Comparison of ENCODE assay signal across 9 cellular contexts in the genomic region with DNA sequence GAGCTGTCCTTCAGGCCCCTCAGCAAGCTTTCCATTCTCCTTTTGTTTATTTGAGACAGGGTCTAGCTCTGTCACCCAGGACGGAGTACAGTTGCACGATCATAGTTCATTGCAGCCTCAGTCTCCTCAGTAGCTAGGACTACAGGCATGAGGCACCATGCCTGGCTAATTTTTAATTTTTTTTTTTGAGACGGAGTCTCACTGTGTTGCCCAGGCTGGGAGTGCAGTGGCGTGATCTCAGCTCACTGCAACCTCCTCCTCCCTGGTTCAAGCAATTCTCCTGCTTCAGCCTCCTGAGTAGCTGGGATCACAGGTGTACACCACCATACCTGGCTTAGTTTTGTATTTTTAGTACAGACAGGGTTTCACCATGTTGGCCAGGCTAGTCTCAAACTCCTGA. TPM values are rescaled to one million over a fixed set of nuclear protein-coding genes. Genes with fewer than 3 reads are reported as not detected.
DNase-seq lines count a peak whose midpoint lies in the region; ATAC-seq and TF ChIP-seq lines count a peak whose summit lies in the region.
"Not testable (repeated sequence)": the region's sequence is repeated elsewhere in the genome, so short reads cannot be mapped to it uniquely, and the experiment has no call there.
"Had no signal": no experiment of that assay in that cellular context is flagged by ENCODE, and none has a peak within 500 bp of the region (broad histone marks: within the 10 kb centered on the region; RNA-seq: fewer than 3 reads in every experiment).

No MANE protein-coding gene starts in this region.

- not testable (repeated sequence) for H3K27me3 ChIP-seq in DND-41 (ENCODE audit: insufficient read depth, low read length, poor library complexity); Panc1 (ENCODE audit: control insufficient read depth, insufficient read depth, low read length); colonic mucosa; naive thymus-derived CD4-positive, alpha-beta T cell (ENCODE audit: control insufficient read depth in 2 of 2, insufficient read depth in 2 of 2, low read length in 2 of 2)

- not testable (repeated sequence) for H3K4me2 ChIP-seq in DND-41 (ENCODE audit: insufficient read depth, low read length)

- BruUV-seq in Panc1 (replicated peaks; lab: Mats Ljungman, UMichigan), result not testable (repeated sequence)

- ATAC-seq in DND-41 (ENCODE audit: insufficient read depth, low read depth); Panc1; naive thymus-derived CD4-positive, alpha-beta T cell; stimulated activated effector memory CD8-positive, alpha-beta T cell treated with anti-CD3 and anti-CD28 coated beads, Interleukin-12 subunit alpha, Interleukin-12 subunit beta, amount 100 ng/mL, for 72 hours: not testable (repeated sequence)

- H3K9ac ChIP-seq in DND-41 (ENCODE audit: low read depth, low read length) (peak overlapping the region; percentile 16; the same call in 1 of the 2 replicates), colonic mucosa (ENCODE audit: low read depth in 2 of 2, low read length in 2 of 2) (peak overlapping the region; percentile 8 to 46)

- TF ChIP-seq CTCF in DND-41 (IDR thresholded peaks at IDR 0.05; ENCODE audit: borderline replicate concordance, extremely low read depth, low read length, poor library complexity, severe bottlenecking); Panc1 (IDR thresholded peaks at IDR 0.05); colonic mucosa (IDR thresholded peaks at IDR 0.05): not testable (repeated sequence)

- H3K9me3 Mint-ChIP-seq in T-helper 2 cell treated with Interferon-gamma antibody and Interleukin-4, amounts not matched to agents 5 μg/mL and 100 μg/mL, for 36 hours; activated naive CD4-positive, alpha-beta T cell treated with anti-CD3 and anti-CD28 coated beads, Interleukin-2, amount 50 U/mL, for 24 hours; naive thymus-derived CD4-positive, alpha-beta T cell; stimulated activated effector memory CD8-positive, alpha-beta T cell treated with anti-CD3 and anti-CD28 coated beads, Interleukin-12 subunit alpha, Interleukin-12 subunit beta, amount 100 ng/mL, for 72 hours: not testable (repeated sequence)

- peak overlapping the region; percentile 65 for H3K4me3 Mint-ChIP-seq in T-helper 2 cell treated with Interferon-gamma antibody and Interleukin-4, amounts not matched to agents 5 μg/mL and 100 μg/mL, for 36 hours
- H3K4me3 Mint-ChIP-seq in activated naive CD4-positive, alpha-beta T cell treated with anti-CD3 and anti-CD28 coated beads, Interleukin-2, amount 50 U/mL, for 24 hours, result not testable (repeated sequence)
- H3K4me3 Mint-ChIP-seq in naive thymus-derived CD4-positive, alpha-beta T cell, result peak overlapping the region in 5 of 10 donors; percentile 2 to 49 (median 35)
- H3K4me3 Mint-ChIP-seq in stimulated activated effector memory CD8-positive, alpha-beta T cell treated with anti-CD3 and anti-CD28 coated beads, Interleukin-12 subunit alpha, Interleukin-12 subunit beta, amount 100 ng/mL, for 72 hours, result peak overlapping the region; percentile 18

- CTCF ChIA-PET in Panc1 (lab: Charles Lee), result interaction anchor here (0.6 kb wide), 1 partner anchor 570 kb away, joined by 8 read pairs; no protein-coding TSS in a partner anchor
- CTCF ChIA-PET in naive thymus-derived CD4-positive, alpha-beta T cell (lab: Charles Lee), result interaction anchor here (0.7 to 8.4 kb wide), 3 partner anchors 10 to 30 kb away, joined by 3 to 82 read pairs (median 6); a partner anchor contains a TSS

- not testable (repeated sequence) for H3K4me3 ChIP-seq in DND-41 (ENCODE audit: low read depth in 1 of 2, low read length in 2 of 2); Panc1 (ENCODE audit: low read depth in 2 of 2, low read length in 2 of 2); colonic mucosa; naive thymus-derived CD4-positive, alpha-beta T cell (ENCODE audit: low read length)

- H3K9me3 ChIP-seq in DND-41 (ENCODE audit: insufficient read depth, low read length, severe bottlenecking); Panc1 (ENCODE audit: control insufficient read depth, insufficient read depth, low read depth, low read length); colonic mucosa; naive thymus-derived CD4-positive, alpha-beta T cell (ENCODE audit: control insufficient read depth in 2 of 3, low read length in 3 of 3): not testable (repeated sequence)

- H3K27ac ChIP-seq in DND-41 (ENCODE audit: low read length); colonic mucosa; naive thymus-derived CD4-positive, alpha-beta T cell (ENCODE audit: low read depth, low read length): not testable (repeated sequence)
- 0 out of 2 replicates have a peak overlapping the region, but pooled peaks have one; percentile 11 for H3K27ac ChIP-seq in Panc1 (ENCODE audit: low read length)

- H3K79me2 ChIP-seq in DND-41 (ENCODE audit: insufficient read depth, low read length), result peaks cover 42% of the 10 kb centered on the region

- peaks cover 20% of the 10 kb centered on the region for H3K4me1 Mint-ChIP-seq in T-helper 2 cell treated with Interferon-gamma antibody and Interleukin-4, amounts not matched to agents 5 μg/mL and 100 μg/mL, for 36 hours (ENCODE audit: low read depth)
- H3K4me1 Mint-ChIP-seq in activated naive CD4-positive, alpha-beta T cell treated with anti-CD3 and anti-CD28 coated beads, Interleukin-2, amount 50 U/mL, for 24 hours, result peaks cover 29% of the 10 kb centered on the region
- H3K4me1 Mint-ChIP-seq in naive thymus-derived CD4-positive, alpha-beta T cell, result peaks cover 25 to 37% (median 30%) of the 10 kb centered on the region in 7 donors
- peaks cover 33% of the 10 kb centered on the region for H3K4me1 Mint-ChIP-seq in stimulated activated effector memory CD8-positive, alpha-beta T cell treated with anti-CD3 and anti-CD28 coated beads, Interleukin-12 subunit alpha, Interleukin-12 subunit beta, amount 100 ng/mL, for 72 hours

- in situ Hi-C loops in Panc1 (cut with HindIII; ENCODE audit: low pct_unique_long_range_greater_than_20kb, low sequenced_read_pairs), result not testable (repeated sequence)

- not testable (repeated sequence) for H3K36me3 Mint-ChIP-seq in T-helper 2 cell treated with Interferon-gamma antibody and Interleukin-4, amounts not matched to agents 5 μg/mL and 100 μg/mL, for 36 hours (ENCODE audit: low read depth); activated naive CD4-positive, alpha-beta T cell treated with anti-CD3 and anti-CD28 coated beads, Interleukin-2, amount 50 U/mL, for 24 hours; naive thymus-derived CD4-positive, alpha-beta T cell
- peaks cover 12% of the 10 kb centered on the region for H3K36me3 Mint-ChIP-seq in stimulated activated effector memory CD8-positive, alpha-beta T cell treated with anti-CD3 and anti-CD28 coated beads, Interleukin-12 subunit alpha, Interleukin-12 subunit beta, amount 100 ng/mL, for 72 hours

- intact Hi-C loops in Panc1 (cut with micrococcal nuclease; ENCODE audit: unreplicated experiment) (loop anchor here (2.0 kb wide), 1 partner anchor 32 kb away; a partner anchor contains a TSS), colonic mucosa (cut with DNase I) (loop anchor here (2.0 to 5.0 kb wide), 2 partner anchors 28 to 63 kb away; no protein-coding TSS in a partner anchor)
- intact Hi-C loops in naive thymus-derived CD4-positive, alpha-beta T cell (cut with micrococcal nuclease), result not testable (repeated sequence)

- H2AFZ ChIP-seq in DND-41 (ENCODE audit: low read depth, low read length), result not testable (repeated sequence)

- H3K4me1 ChIP-seq in DND-41 (ENCODE audit: insufficient read depth, low read length), result peaks cover 45% of the 10 kb centered on the region
- peaks cover 14% of the 10 kb centered on the region for H3K4me1 ChIP-seq in Panc1 (ENCODE audit: control insufficient read depth, insufficient read depth, low read length)
- H3K4me1 ChIP-seq in colonic mucosa, result peaks cover 20% of the 10 kb centered on the region
- not testable (repeated sequence) for H3K4me1 ChIP-seq in naive thymus-derived CD4-positive, alpha-beta T cell (ENCODE audit: control insufficient read depth in 2 of 2, insufficient read depth in 2 of 2, low read length in 2 of 2)

- POLR2A ChIA-PET in Panc1 (lab: Charles Lee), result interaction anchor here (0.7 kb wide), 1 partner anchor 11 kb away, joined by 5 read pairs; no protein-coding TSS in a partner anchor
- POLR2A ChIA-PET in naive thymus-derived CD4-positive, alpha-beta T cell (lab: Charles Lee), result interaction anchor here (0.6 to 6.0 kb wide), 5 partner anchors 11 to 66 kb away, joined by 3 to 85 read pairs (median 3); a partner anchor contains a TSS

- H3K36me3 ChIP-seq in DND-41 (ENCODE audit: insufficient read depth, low read length), result peaks cover 15% of the 10 kb centered on the region
- H3K36me3 ChIP-seq in Panc1 (ENCODE audit: control insufficient read depth, insufficient read depth, low read length); colonic mucosa; naive thymus-derived CD4-positive, alpha-beta T cell (ENCODE audit: control insufficient read depth in 2 of 3, insufficient read depth in 3 of 3, low read length in 3 of 3): not testable (repeated sequence)

- not testable (repeated sequence) for DNase-seq in DND-41; Panc1 (ENCODE audit: low read depth, low spot score); T-helper 2 cell treated with Interferon-gamma antibody and Interleukin-4, amounts not matched to agents 5 μg/mL and 100 μg/mL, for 36 hours (ENCODE audit: low spot score); colonic mucosa; naive thymus-derived CD4-positive, alpha-beta T cell; stimulated activated effector memory CD8-positive, alpha-beta T cell treated with anti-CD3 and anti-CD28 coated beads, Interleukin-12 subunit alpha, Interleukin-12 subunit beta, amount 100 ng/mL, for 72 hours (ENCODE audit: low spot score in 2 of 2)

- peaks cover 16% of the 10 kb centered on the region for H4K20me1 ChIP-seq in DND-41 (ENCODE audit: insufficient read depth, low read length)

- not testable (repeated sequence) for H3K27ac Mint-ChIP-seq in T-helper 2 cell treated with Interferon-gamma antibody and Interleukin-4, amounts not matched to agents 5 μg/mL and 100 μg/mL, for 36 hours; stimulated activated effector memory CD8-positive, alpha-beta T cell treated with anti-CD3 and anti-CD28 coated beads, Interleukin-12 subunit alpha, Interleukin-12 subunit beta, amount 100 ng/mL, for 72 hours
- peak overlapping the region; percentile 77 for H3K27ac Mint-ChIP-seq in activated naive CD4-positive, alpha-beta T cell treated with anti-CD3 and anti-CD28 coated beads, Interleukin-2, amount 50 U/mL, for 24 hours
- peak overlapping the region in 6 of 9 donors; percentile 38 to 93 (median 73) for H3K27ac Mint-ChIP-seq in naive thymus-derived CD4-positive, alpha-beta T cell

- H3K27me3 Mint-ChIP-seq in T-helper 2 cell treated with Interferon-gamma antibody and Interleukin-4, amounts not matched to agents 5 μg/mL and 100 μg/mL, for 36 hours (ENCODE audit: low read depth); activated naive CD4-positive, alpha-beta T cell treated with anti-CD3 and anti-CD28 coated beads, Interleukin-2, amount 50 U/mL, for 24 hours: not testable (repeated sequence)
- H3K27me3 Mint-ChIP-seq in naive thymus-derived CD4-positive, alpha-beta T cell, result peaks cover 0 to 12% (median 0%) of the 10 kb centered on the region in 5 donors

RNA-seq across cellular contexts. Expression of a gene that starts 2.7 kb away (rescaled TPM):
- total RNA-seq in Panc1 (2021; ENCODE audit: unreplicated experiment) (154 TPM), colonic mucosa (10 to 100 TPM; 65.6 to 93.3 TPM)
- 149 TPM for polyA plus RNA-seq in Panc1 (2012; ENCODE audit: insufficient read length)
- 10 to 100 TPM; 35.3 to 73.6 (median 50.0) TPM for total RNA-seq in naive thymus-derived CD4-positive, alpha-beta T cell
- 1 to 10 TPM; 1.3 to 1.8 TPM for polyA plus RNA-seq in naive thymus-derived CD4-positive, alpha-beta T cell

RNA-seq across cellular contexts. Expression of a gene that starts 6.9 kb away (rescaled TPM):
- total RNA-seq in Panc1 (2021; ENCODE audit: unreplicated experiment), result 170 TPM
- polyA plus RNA-seq in Panc1 (2012; ENCODE audit: insufficient read length), result 140 TPM
- total RNA-seq in colonic mucosa, result 10 to 100 TPM; 41.9 to 65.5 TPM
- 100 to 1,000 TPM; 166 to 392 (median 281) TPM for total RNA-seq in naive thymus-derived CD4-positive, alpha-beta T cell
- 10 to 100 TPM; 37.0 to 45.7 TPM for polyA plus RNA-seq in naive thymus-derived CD4-positive, alpha-beta T cell

RNA-seq across cellular contexts. Expression of a gene that starts 8.0 kb away (rescaled TPM):
- 0.41 TPM for total RNA-seq in Panc1 (2021; ENCODE audit: unreplicated experiment)
- 0.28 TPM for polyA plus RNA-seq in Panc1 (2012; ENCODE audit: insufficient read length)
- total RNA-seq in colonic mucosa, result not detected
- total RNA-seq in naive thymus-derived CD4-positive, alpha-beta T cell, result under 1 TPM in 3 of 5 experiments, not detected in 2; 0.24 to 0.32 (median 0.29) TPM
- polyA plus RNA-seq in naive thymus-derived CD4-positive, alpha-beta T cell, result not detected
- total RNA-seq: H4, Peyer's patch had no signal

RNA-seq across cellular contexts. Expression of a gene that starts 21.6 kb away (rescaled TPM):
- total RNA-seq in Panc1 (2021; ENCODE audit: unreplicated experiment) (100 TPM), colonic mucosa (10 to 100 TPM; 20.6 to 37.7 TPM)
- polyA plus RNA-seq in Panc1 (2012; ENCODE audit: insufficient read length), result 137 TPM
- 10 to 100 TPM; 14.0 to 27.4 (median 18.4) TPM for total RNA-seq in naive thymus-derived CD4-positive, alpha-beta T cell
- polyA plus RNA-seq in naive thymus-derived CD4-positive, alpha-beta T cell, result 10 to 100 TPM; 20.7 to 21.7 TPM

RNA-seq across cellular contexts. Expression of a gene that starts 31.1 kb away (rescaled TPM):
- total RNA-seq in Panc1 (2021; ENCODE audit: unreplicated experiment) (23.1 TPM), colonic mucosa (10 to 100 TPM; 11.7 to 20.2 TPM)
- 28.9 TPM for polyA plus RNA-seq in Panc1 (2012; ENCODE audit: insufficient read length)
- 10 to 100 TPM in 4 of 5 experiments, 1 to 10 TPM in 1; 7.9 to 14.0 (median 10.8) TPM for total RNA-seq in naive thymus-derived CD4-positive, alpha-beta T cell
- 10 to 100 TPM; 19.8 to 25.9 TPM for polyA plus RNA-seq in naive thymus-derived CD4-positive, alpha-beta T cell
